In the genomic region with DNA sequence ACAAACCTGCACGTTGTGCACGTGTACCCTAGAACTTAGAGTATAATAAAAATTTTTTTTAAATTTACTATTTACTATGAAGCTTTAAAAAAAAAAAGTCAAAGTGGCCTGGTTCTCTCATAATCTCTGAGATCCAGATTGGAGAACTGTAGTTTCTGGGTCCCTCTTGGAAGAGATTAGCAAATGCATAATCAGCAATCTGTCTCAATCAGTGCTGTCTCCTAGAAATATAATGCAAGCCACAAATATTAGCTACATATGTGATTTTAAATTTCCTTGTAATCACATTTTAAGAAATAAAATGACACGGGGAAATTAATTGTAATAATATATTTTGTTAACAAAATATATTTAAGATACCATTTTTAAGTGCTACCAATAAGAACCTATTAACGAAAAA, we compare ENCODE assay signal across 25 cellular contexts.
"Had no signal": no experiment of that assay in that cellular context is flagged by ENCODE, and none has a peak within 500 bp of the region (broad histone marks: within the 10 kb centered on the region; RNA-seq: fewer than 3 reads in every experiment).

No MANE protein-coding gene starts in this region.

- H3K27me3 ChIP-seq: MG63, SJSA1 had no signal

- H3K4me3 ChIP-seq: MG63, SJSA1, SK-N-MC had no signal

- DNase-seq: IMR-90, Karpas-422, KG1, MG63, NCI-H1092, NCI-H1105 treated with DMSO at 0.1 percent for 48 hours, NCI-H1417 treated with DMSO at 0.1 percent for 48 hours, NCI-H146, NCI-H1694 treated with DMSO at 0.1 percent for 48 hours, NCI-H1930, NCI-H2081, NCI-H2107, NCI-H2171, NCI-H226, NCI-H446, NCI-H510A, NCI-H524 treated with DMSO at 0.1 percent for 48 hours, NCI-H69, NCI-H774, Right ventricle myocardium superior, RPMI8226, SIG-M5 had no signal

- H3K36me3 ChIP-seq: MG63, SJSA1 had no signal

- H3K9me3 ChIP-seq: SJSA1 had no signal

- FAIRE-seq: RCC 7860 had no signal

- H3K27ac ChIP-seq: SJSA1, SK-N-MC had no signal

- H3K4me1 ChIP-seq: SJSA1 had no signal
